ENCODE assay signal across 8 cellular contexts in the genomic region with DNA sequence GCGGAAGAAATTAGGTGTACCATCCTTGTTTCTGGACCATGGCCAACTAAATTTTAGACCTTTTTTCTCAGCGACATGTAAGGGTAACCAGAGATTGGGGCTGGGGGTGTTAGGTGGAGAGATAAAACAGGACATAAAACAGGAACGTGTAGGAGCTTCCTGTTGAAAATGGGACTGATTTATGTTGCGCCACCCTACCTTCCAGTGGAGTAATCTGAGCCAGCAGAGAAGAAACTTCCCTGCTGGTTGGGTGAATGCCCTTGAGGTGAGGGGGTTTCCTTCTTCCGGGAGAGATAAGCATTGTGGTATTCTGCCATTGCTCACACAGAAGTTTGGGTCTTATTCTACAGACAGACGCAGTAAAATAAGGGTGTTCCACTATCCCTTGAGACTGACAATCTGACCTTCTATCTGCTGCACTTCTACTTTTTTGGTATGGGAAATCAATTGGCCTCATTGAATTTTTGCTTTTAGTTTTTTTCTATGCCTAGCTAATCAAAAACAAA. TPM values are rescaled to one million over a fixed set of nuclear protein-coding genes. Genes with fewer than 3 reads are reported as not detected.
DNase-seq lines count a peak whose midpoint lies in the region; ATAC-seq and TF ChIP-seq lines count a peak whose summit lies in the region.

No MANE protein-coding gene starts in this region.

- peak; percentile 30 for ATAC-seq in GM18870 (IDR thresholded peaks at IDR 0.05; ENCODE audit: unreplicated experiment)
- ATAC-seq in RWPE2 (ENCODE audit: low read depth), result no peak

- TF ChIP-seq CTCF in RWPE2 (IDR thresholded peaks at IDR 0.05; ENCODE audit: poor library complexity, severe bottlenecking) (no peak), choroid plexus epithelial cell (conservative IDR thresholded peaks at IDR 0.05; ENCODE audit: low read depth, low read length) (no peak)

- H3K4me1 ChIP-seq in RWPE2 (ENCODE audit: insufficient read depth, poor library complexity, severe bottlenecking), result peaks cover 31% of the 10 kb centered on the region

- H3K4me3 ChIP-seq in RWPE2 (ENCODE audit: severe bottlenecking), result no peak overlapping the region
- peak overlapping the region; percentile 9 for H3K4me3 ChIP-seq in choroid plexus epithelial cell (ENCODE audit: low read depth, low read length)

- H3K27ac ChIP-seq in RWPE2 (ENCODE audit: poor library complexity, severe bottlenecking), result peak overlapping the region; percentile 28

- peaks cover 22% of the 10 kb centered on the region for H3K36me3 ChIP-seq in RWPE2 (ENCODE audit: low read depth)

- DNase-seq in RWPE2 (ENCODE audit: low spot score) (no peak), choroid plexus epithelial cell (ENCODE audit: low read depth) (peak; percentile 83), NCI-H187 treated with DMSO at 0.1 percent for 48 hours (lab: John Stamatoyannopoulos, UW) (no peak), NCI-H2107 (lab: John Stamatoyannopoulos, UW) (no peak), dermis blood vessel endothelial cell (no peak), GOT3 (lab: John Stamatoyannopoulos, UW) (no peak)
- DNase-seq in stimulated activated CD4-positive, alpha-beta T cell treated with anti-CD3 and anti-CD28 coated beads, Interleukin-4, amount 100 ng/mL, for 1 hour, result peak; percentile 6

- H3K9me3 ChIP-seq in RWPE2 (ENCODE audit: severe bottlenecking), result no peaks in the 10 kb centered on the region

- no peaks in the 10 kb centered on the region for H3K27me3 ChIP-seq in RWPE2 (ENCODE audit: insufficient read depth, poor library complexity, severe bottlenecking)

RNA-seq across cellular contexts. Expression of a gene that starts 4.5 kb away (rescaled TPM):
- 9.8 and 11.7 TPM in 2 replicates for total RNA-seq in dermis blood vessel endothelial cell

Comparison
In these comparisons a context has a peak if more than half of its experiments do, and no peak if none do; other contexts are left out.
1. DNase-seq: peak in choroid plexus epithelial cell (single experiment) and stimulated activated CD4-positive, alpha-beta T cell treated with anti-CD3 and anti-CD28 coated beads, Interleukin-4, amount 100 ng/mL, for 1 hour (single experiment); none in RWPE2 (single experiment), NCI-H187 treated with DMSO at 0.1 percent for 48 hours (single experiment), NCI-H2107 (single experiment), dermis blood vessel endothelial cell (single experiment) and GOT3 (single experiment).